Comparison of ENCODE assay signal across 23 cellular contexts in genomic region chr13:104854698-104855097, GRCh38.
"Had no signal": no experiment of that assay in that cellular context is flagged by ENCODE, and none has a peak within 500 bp of the region (broad histone marks: within the 10 kb centered on the region; RNA-seq: fewer than 3 reads in every experiment).

No MANE protein-coding gene starts in this region.

- H3K9me3 Mint-ChIP-seq: endodermal cell had no signal

- H3K9me3 ChIP-seq: colonic mucosa, esophagus muscularis mucosa, esophagus squamous epithelium, gastrocnemius medialis, gastroesophageal sphincter had no signal

- H3K4me3 ChIP-seq: colonic mucosa, coronary artery, dorsolateral prefrontal cortex, esophagus muscularis mucosa, esophagus squamous epithelium, gastrocnemius medialis, gastroesophageal sphincter had no signal

- H3K27me3 Mint-ChIP-seq: dendritic cell treated with granulocyte-macrophage colony-stimulating factor and Interleukin-4, amounts not matched to agents 40 ng/mL and 50 ng/mL, for 4 days; effector memory CD8-positive, alpha-beta T cell had no signal

- H3K27ac ChIP-seq: colonic mucosa, coronary artery, dorsolateral prefrontal cortex, epithelial cell of prostate, esophagus muscularis mucosa, esophagus squamous epithelium, foreskin keratinocyte, gastrocnemius medialis, gastroesophageal sphincter had no signal

- DNase-seq: colonic mucosa; cortex of kidney; dermis blood vessel endothelial cell; dorsolateral prefrontal cortex; effector CD4-positive, alpha-beta T cell; effector CD8-positive, alpha-beta T cell; effector memory CD4-positive, alpha-beta T cell; effector memory CD8-positive, alpha-beta T cell; erythroblast; esophagus squamous epithelium; foreskin fibroblast; foreskin keratinocyte; foreskin melanocyte; gastrocnemius medialis; glutamatergic neuron; head of caudate nucleus had no signal

- H3K4me3 Mint-ChIP-seq: dendritic cell treated with granulocyte-macrophage colony-stimulating factor and Interleukin-4, amounts not matched to agents 40 ng/mL and 50 ng/mL, for 4 days; effector memory CD8-positive, alpha-beta T cell; endodermal cell had no signal

- ATAC-seq: effector memory CD8-positive, alpha-beta T cell; esophagus mucosa; foreskin keratinocyte; gastrocnemius medialis; gastroesophageal sphincter had no signal

- H3K27me3 ChIP-seq: colonic mucosa, dorsolateral prefrontal cortex, esophagus muscularis mucosa, esophagus squamous epithelium, foreskin keratinocyte, gastrocnemius medialis, gastroesophageal sphincter had no signal

- H3K36me3 ChIP-seq: colonic mucosa, esophagus muscularis mucosa, esophagus squamous epithelium, gastrocnemius medialis, gastroesophageal sphincter had no signal

- H3K27ac Mint-ChIP-seq: dendritic cell treated with granulocyte-macrophage colony-stimulating factor and Interleukin-4, amounts not matched to agents 40 ng/mL and 50 ng/mL, for 4 days; effector memory CD8-positive, alpha-beta T cell; endodermal cell had no signal

- H3K4me1 ChIP-seq: colonic mucosa, esophagus muscularis mucosa, esophagus squamous epithelium, foreskin keratinocyte, gastrocnemius medialis, gastroesophageal sphincter had no signal
